12 cellular contexts compared by ENCODE assay signal in the genomic region with DNA sequence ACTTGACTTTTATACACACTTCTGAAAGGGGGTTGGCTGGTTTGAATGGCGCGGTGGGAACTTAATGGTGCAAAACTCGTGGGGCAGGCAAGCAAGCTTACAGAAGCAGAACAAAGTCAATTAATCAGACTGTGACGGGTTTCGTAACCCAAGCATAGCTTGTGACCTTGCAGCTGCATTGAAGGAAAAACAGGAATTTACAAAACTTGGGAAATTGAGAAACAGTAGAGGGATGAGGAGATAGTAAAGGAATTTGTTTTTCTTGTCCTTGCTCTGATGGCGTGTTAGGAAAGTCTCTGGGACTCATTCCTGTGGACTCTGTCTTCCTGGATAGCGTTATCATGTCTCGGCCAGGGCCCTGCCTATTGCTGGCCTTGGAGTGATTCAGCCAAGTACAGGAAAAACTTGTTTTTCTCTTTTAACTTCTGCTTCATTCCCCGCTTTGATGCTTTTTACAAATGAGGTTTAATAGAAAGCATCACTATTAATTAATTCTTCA.
DNase-seq lines count a peak whose midpoint lies in the region; ATAC-seq and TF ChIP-seq lines count a peak whose summit lies in the region.
"Had no signal": no experiment of that assay in that cellular context is flagged by ENCODE, and none has a peak within 500 bp of the region (broad histone marks: within the 10 kb centered on the region; RNA-seq: fewer than 3 reads in every experiment).

No MANE protein-coding gene starts in this region.

- H3K27ac ChIP-seq in SK-N-SH (ENCODE audit: low read depth in 2 of 2, low read length in 1 of 2) (no peak overlapping the region), lung (ENCODE audit: low read depth in 1 of 2, low read length in 1 of 2) (no peak overlapping the region)
- H3K27ac ChIP-seq: colonic mucosa had no signal

- H3K27me3 ChIP-seq in SK-N-SH (ENCODE audit: insufficient read depth) (no peaks in the 10 kb centered on the region), lung (ENCODE audit: control insufficient read depth, insufficient read depth) (no peaks in the 10 kb centered on the region)
- H3K27me3 ChIP-seq: colonic mucosa had no signal

- no peaks in the 10 kb centered on the region for H4K20me1 ChIP-seq in SK-N-SH (ENCODE audit: insufficient read depth)

- DNase-seq in SK-N-SH, result no peak
- no peak for DNase-seq in chondrocyte (ENCODE audit: low spot score)
- DNase-seq in lung (ENCODE audit: low spot score), result no peak
- DNase-seq in NCI-H748 (lab: John Stamatoyannopoulos, UW; ENCODE audit: unreplicated experiment), result no peak
- DNase-seq in cortex of kidney (lab: John Stamatoyannopoulos, UW), result no peak
- no peak for DNase-seq in SW480 (ENCODE audit: low spot score)
- DNase-seq: 8988T; activated CD4-positive, alpha-beta T cell treated with anti-CD3 and anti-CD28 coated beads for 4 hours; colonic mucosa; naive thymus-derived CD4-positive, alpha-beta T cell had no signal

- H3K9me3 ChIP-seq in SK-N-SH (no peaks in the 10 kb centered on the region), lung (ENCODE audit: control insufficient read depth in 2 of 2, insufficient read depth in 1 of 2, low read length in 1 of 2) (peaks cover 0 to 3% of the 10 kb centered on the region in 2 donors)
- H3K9me3 ChIP-seq: colonic mucosa had no signal

- CTCF ChIA-PET in SK-N-SH (lab: Yijun Ruan, JAX), result no interaction called here

- no peaks in the 10 kb centered on the region for H3K9me3 Mint-ChIP-seq in chondrocyte (ENCODE audit: low read depth)

- no peak for TF ChIP-seq RAD21 in SK-N-SH (IDR thresholded peaks at IDR 0.05; ENCODE audit: low read length)

- no peak overlapping the region for H3K4me3 Mint-ChIP-seq in chondrocyte (ENCODE audit: unreplicated experiment)
- H3K4me3 Mint-ChIP-seq: naive thymus-derived CD4-positive, alpha-beta T cell had no signal

- no peaks in the 10 kb centered on the region for H3K36me3 Mint-ChIP-seq in chondrocyte (ENCODE audit: low read depth)
- H3K36me3 Mint-ChIP-seq: naive thymus-derived CD4-positive, alpha-beta T cell had no signal

- no peaks in the 10 kb centered on the region for H3K4me1 ChIP-seq in SK-N-SH (ENCODE audit: control insufficient read depth in 1 of 2, insufficient read depth in 2 of 2, low read depth in 1 of 2, low read length in 1 of 2)
- no peaks in the 10 kb centered on the region for H3K4me1 ChIP-seq in lung (ENCODE audit: control insufficient read depth in 2 of 2, insufficient read depth in 2 of 2, low read length in 2 of 2)
- H3K4me1 ChIP-seq: colonic mucosa had no signal

- H3K4me3 ChIP-seq in SK-N-SH (ENCODE audit: low read depth in 2 of 2, low read length in 1 of 2) (no peak overlapping the region), lung (no peak overlapping the region)
- H3K4me3 ChIP-seq: colonic mucosa had no signal

- H3K9me2 ChIP-seq in SK-N-SH, result no peaks in the 10 kb centered on the region

- H3K4me1 Mint-ChIP-seq in chondrocyte (ENCODE audit: low read depth), result peaks cover 38% of the 10 kb centered on the region
- H3K4me1 Mint-ChIP-seq: naive thymus-derived CD4-positive, alpha-beta T cell had no signal

- TF ChIP-seq EP300 in SK-N-SH (IDR thresholded peaks at IDR 0.05; ENCODE audit: borderline replicate concordance in 1 of 2, low read depth in 1 of 2, low read length in 1 of 2), result no peak

- H2AFZ ChIP-seq in SK-N-SH (ENCODE audit: low read depth), result peak overlapping the region; percentile 64; the same call in 1 of the 2 replicates

- 11% methylated on average over 9 of the region's 9 CpGs for WGBS in SK-N-SH (ENCODE audit: low lambda C conversion rate)
- 50 to 52% methylated on average over 9 of the region's 9 CpGs for WGBS in lung, 2 donors

- H3K79me2 ChIP-seq in SK-N-SH (ENCODE audit: insufficient read depth), result no peaks in the 10 kb centered on the region

- ATAC-seq in SK-N-SH treated with all-trans-retinoic acid at 6 μM for 48 hours (no peak), lung (ENCODE audit: insufficient read depth, low FRiP score) (peak; percentile 56), HG03521 (IDR thresholded peaks at IDR 0.05; ENCODE audit: unreplicated experiment) (no peak)
- ATAC-seq: naive thymus-derived CD4-positive, alpha-beta T cell had no signal

- H3K4me2 ChIP-seq in SK-N-SH, result no peak overlapping the region

- no peak overlapping the region for H3K9ac ChIP-seq in SK-N-SH

- H3F3A ChIP-seq in SK-N-SH (replicated peaks; ENCODE audit: insufficient read depth), result no peaks in the 10 kb centered on the region

- H3K27ac Mint-ChIP-seq in chondrocyte (ENCODE audit: unreplicated experiment), result peak overlapping the region; percentile 45
- H3K27ac Mint-ChIP-seq: naive thymus-derived CD4-positive, alpha-beta T cell had no signal

- H3K27me3 Mint-ChIP-seq in chondrocyte (ENCODE audit: low read depth), result no peaks in the 10 kb centered on the region
- H3K27me3 Mint-ChIP-seq: naive thymus-derived CD4-positive, alpha-beta T cell had no signal

- H3K36me3 ChIP-seq in SK-N-SH (replicated peaks in 1 of 2; ENCODE audit: control insufficient read depth in 1 of 2, insufficient read depth in 2 of 2, low read length in 1 of 2) (no peaks in the 10 kb centered on the region), lung (ENCODE audit: control insufficient read depth in 2 of 2, insufficient read depth in 2 of 2, low read length in 2 of 2) (no peaks in the 10 kb centered on the region)
- H3K36me3 ChIP-seq: colonic mucosa had no signal

- TF ChIP-seq CTCF in SK-N-SH (IDR thresholded peaks at IDR 0.05), result no peak
- no peak for TF ChIP-seq CTCF in chondrocyte (IDR thresholded peaks at IDR 0.05)
- no peak for TF ChIP-seq CTCF in lung (IDR thresholded peaks at IDR 0.05; ENCODE audit: control extremely low read depth, extremely low read depth)

- POLR2A ChIA-PET in SK-N-SH (lab: Yijun Ruan, JAX), result no interaction called here

TF ChIP-seq in SK-N-SH, 30 proteins besides CTCF, POLR2A, EP300 and RAD21:
- no peak for TF ChIP-seq MEF2A (IDR thresholded peaks at IDR 0.05; ENCODE audit: borderline replicate concordance, low read depth)
- TF ChIP-seq NFIC (IDR thresholded peaks at IDR 0.05; ENCODE audit: borderline replicate concordance), result no peak
- no peak for TF ChIP-seq ELF1 (IDR thresholded peaks at IDR 0.05)

TF ChIP-seq in SK-N-SH treated with all-trans-retinoic acid at 6 μM for 48 hours, 23 proteins besides CTCF, POLR2A, EP300 and RAD21:
- TF ChIP-seq, protein P1, sequence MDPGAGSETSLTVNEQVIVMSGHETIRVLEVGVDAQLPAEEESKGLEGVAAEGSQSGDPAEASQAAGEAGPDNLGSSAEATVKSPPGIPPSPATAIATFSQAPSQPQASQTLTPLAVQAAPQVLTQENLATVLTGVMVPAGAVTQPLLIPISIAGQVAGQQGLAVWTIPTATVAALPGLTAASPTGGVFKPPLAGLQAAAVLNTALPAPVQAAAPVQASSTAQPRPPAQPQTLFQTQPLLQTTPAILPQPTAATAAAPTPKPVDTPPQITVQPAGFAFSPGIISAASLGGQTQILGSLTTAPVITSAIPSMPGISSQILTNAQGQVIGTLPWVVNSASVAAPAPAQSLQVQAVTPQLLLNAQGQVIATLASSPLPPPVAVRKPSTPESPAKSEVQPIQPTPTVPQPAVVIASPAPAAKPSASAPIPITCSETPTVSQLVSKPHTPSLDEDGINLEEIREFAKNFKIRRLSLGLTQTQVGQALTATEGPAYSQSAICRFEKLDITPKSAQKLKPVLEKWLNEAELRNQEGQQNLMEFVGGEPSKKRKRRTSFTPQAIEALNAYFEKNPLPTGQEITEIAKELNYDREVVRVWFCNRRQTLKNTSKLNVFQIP (CRISPR knock-in tag; IDR thresholded peaks at IDR 0.05; ENCODE audit: borderline replicate concordance, low read depth), result no peak
- no peak for TF ChIP-seq OSR1 (CRISPR knock-in tag; IDR thresholded peaks at IDR 0.05)
- TF ChIP-seq ZFP30 (CRISPR knock-in tag; IDR thresholded peaks at IDR 0.05), result no peak
